In the genomic region with DNA sequence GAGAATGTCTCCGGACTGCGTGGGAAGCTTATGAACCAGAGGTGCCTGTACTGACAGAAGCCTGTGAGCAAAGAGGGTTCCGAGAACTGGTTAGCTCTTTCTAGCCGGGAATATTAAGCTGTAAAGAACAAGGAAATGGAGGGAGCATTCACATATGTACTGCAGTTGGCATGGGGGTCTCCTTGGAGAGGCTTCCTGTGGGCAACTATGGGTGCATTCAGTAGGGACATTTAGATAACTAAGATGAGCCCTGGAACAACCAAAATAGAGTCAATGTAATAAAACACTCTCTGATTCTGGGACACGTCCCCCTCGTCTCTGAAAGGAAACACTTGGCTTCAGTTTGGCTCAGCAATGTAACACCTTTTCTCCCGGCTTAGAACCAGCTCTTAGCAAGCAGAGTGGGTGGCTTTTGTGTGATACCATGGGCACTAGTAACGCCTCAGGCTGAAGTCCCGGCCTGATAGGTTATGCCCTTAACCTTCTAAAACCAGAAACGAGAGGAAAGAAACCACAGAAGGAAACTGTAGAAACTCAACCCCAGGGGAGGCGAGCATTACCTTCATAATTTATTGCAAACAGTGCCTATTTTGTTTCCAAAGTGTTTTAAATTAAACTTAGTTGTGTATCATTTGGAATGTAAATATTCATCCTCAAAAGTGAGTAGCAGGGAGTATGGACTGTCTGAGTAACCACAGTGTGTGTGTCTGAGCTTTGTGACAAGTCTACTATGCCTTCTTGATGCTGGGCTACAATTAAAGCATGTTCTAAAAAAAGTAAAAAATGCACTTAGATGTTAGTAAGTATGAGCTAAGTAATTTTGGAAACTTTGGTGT, we compare ENCODE assay signal across 9 cellular contexts. TPM values are rescaled to one million over a fixed set of nuclear protein-coding genes. Genes with fewer than 3 reads are reported as not detected.
DNase-seq lines count a peak whose midpoint lies in the region; ATAC-seq and TF ChIP-seq lines count a peak whose summit lies in the region.
"Had no signal": no experiment of that assay in that cellular context is flagged by ENCODE, and none has a peak within 500 bp of the region (broad histone marks: within the 10 kb centered on the region; RNA-seq: fewer than 3 reads in every experiment).

No MANE protein-coding gene starts in this region.

- no peak for TF ChIP-seq POLR2A in transverse colon (IDR thresholded peaks at IDR 0.05)

- H3K4me3 ChIP-seq in transverse colon: no peak overlapping the region

- in situ Hi-C loops in transverse colon (cut with MboI; ENCODE audit: low pct_ligation_motif_present in 1 of 4, low pct_unique_long_range_greater_than_20kb in 1 of 4, low sequenced_read_pairs in 3 of 4): loop anchor here in 2 of 4 donors (25.0 kb wide), 1 partner anchor 124 kb away; no protein-coding TSS in a partner anchor

- no peaks in the 10 kb centered on the region for H3K9me3 Mint-ChIP-seq in activated CD8-positive, alpha-beta memory T cell treated with anti-CD3 and anti-CD28 coated beads, Interleukin-2, amount 10 ng/mL, durations not matched to agents 7 days and 5 days (ENCODE audit: low read depth)
- no peaks in the 10 kb centered on the region for H3K9me3 Mint-ChIP-seq in memory B cell

- H3K36me3 ChIP-seq in transverse colon: no peaks in the 10 kb centered on the region

- H3K27me3 Mint-ChIP-seq in activated CD8-positive, alpha-beta memory T cell treated with anti-CD3 and anti-CD28 coated beads, Interleukin-2, amount 10 ng/mL, durations not matched to agents 7 days and 5 days: no peaks in the 10 kb centered on the region
- H3K27me3 Mint-ChIP-seq in memory B cell: peaks cover 3% of the 10 kb centered on the region

- peak overlapping the region; percentile 75 for H3K4me3 Mint-ChIP-seq in activated CD8-positive, alpha-beta memory T cell treated with anti-CD3 and anti-CD28 coated beads, Interleukin-2, amount 10 ng/mL, durations not matched to agents 7 days and 5 days
- no peak overlapping the region for H3K4me3 Mint-ChIP-seq in memory B cell

- peaks cover 0 to 25% (median 6%) of the 10 kb centered on the region in 4 donors for H3K4me1 ChIP-seq in transverse colon

- TF ChIP-seq EP300 in transverse colon (IDR thresholded peaks at IDR 0.05; ENCODE audit: low read depth): no peak

- H3K27ac ChIP-seq in transverse colon: peak overlapping the region; percentile 37 to 71 (median 58)

- DNase-seq in activated CD8-positive, alpha-beta memory T cell treated with anti-CD3 and anti-CD28 coated beads for 24 hours: peak; percentile 76
- DNase-seq in activated CD8-positive, alpha-beta memory T cell treated with anti-CD3 and anti-CD28 coated beads, Interleukin-2, amount 50 U/mL, for 4 hours: no peak
- DNase-seq in activated CD8-positive, alpha-beta memory T cell treated with anti-CD3 and anti-CD28 coated beads, Interleukin-2, amount 10 ng/mL, durations not matched to agents 7 days and 5 days: peak; percentile 83
- DNase-seq in memory B cell (ENCODE audit: low spot score in 2 of 2) (no peak), transverse colon (no peak), NCI-H1048 (lab: John Stamatoyannopoulos, UW) (no peak), AG08395 (ENCODE audit: low spot score) (no peak)
- DNase-seq in activated CD4-positive, CD25-positive, alpha-beta regulatory T cell (lab: John Stamatoyannopoulos, UW): no peak
- DNase-seq: kidney glomerular epithelial cell had no signal

- no peaks in the 10 kb centered on the region for H3K9me3 ChIP-seq in transverse colon

- CTCF ChIA-PET in activated CD8-positive, alpha-beta memory T cell treated with anti-CD3 and anti-CD28 coated beads, Interleukin-2, amount 10 ng/mL, durations not matched to agents 7 days and 5 days (lab: Charles Lee): interaction anchor here (0.7 to 8.9 kb wide), 41 partner anchors 9 to 185 kb away, joined by 3 to 258 read pairs (median 6); a partner anchor contains a TSS

- no peak for TF ChIP-seq CTCF in transverse colon (IDR thresholded peaks at IDR 0.05)

- peak overlapping the region; percentile 100 for H3K27ac Mint-ChIP-seq in activated CD8-positive, alpha-beta memory T cell treated with anti-CD3 and anti-CD28 coated beads, Interleukin-2, amount 10 ng/mL, durations not matched to agents 7 days and 5 days
- H3K27ac Mint-ChIP-seq in memory B cell: peak overlapping the region; percentile 86

- peaks cover 70% of the 10 kb centered on the region for H3K4me1 Mint-ChIP-seq in activated CD8-positive, alpha-beta memory T cell treated with anti-CD3 and anti-CD28 coated beads, Interleukin-2, amount 10 ng/mL, durations not matched to agents 7 days and 5 days
- H3K4me1 Mint-ChIP-seq in memory B cell: peaks cover 26% of the 10 kb centered on the region

- 69 to 77% methylated on average over 8 to 11 of the region's 11 CpGs for WGBS in transverse colon (ENCODE audit: low coverage in 1 of 2), 2 donors

- peaks cover 3% of the 10 kb centered on the region for H3K36me3 Mint-ChIP-seq in activated CD8-positive, alpha-beta memory T cell treated with anti-CD3 and anti-CD28 coated beads, Interleukin-2, amount 10 ng/mL, durations not matched to agents 7 days and 5 days
- H3K36me3 Mint-ChIP-seq in memory B cell: no peaks in the 10 kb centered on the region

- no peaks in the 10 kb centered on the region for H3K27me3 ChIP-seq in transverse colon

- ATAC-seq in activated CD8-positive, alpha-beta memory T cell treated with anti-CD3 and anti-CD28 coated beads, Interleukin-2, amount 10 ng/mL, durations not matched to agents 7 days and 5 days: peak; percentile 59
- ATAC-seq in memory B cell (ENCODE audit: low read depth): no peak

- intact Hi-C loops in transverse colon (cut with DNase I; ENCODE audit: low total_unique reads): loop anchor here (5.0 kb wide), 1 partner anchor 129 kb away; no protein-coding TSS in a partner anchor

RNA-seq across cellular contexts. Expression of a gene that starts 48.9 kb away (rescaled TPM):
- total RNA-seq in activated CD8-positive, alpha-beta memory T cell treated with anti-CD3 and anti-CD28 coated beads, Interleukin-2, amount 10 ng/mL, durations not matched to agents 7 days and 5 days: 10 to 100 TPM; 77.6 to 78.4 TPM
- 100 to 1,000 TPM in 1 of 4 donors, 10 to 100 TPM in 3; 11.1 to 151 (median 87.0) TPM for total RNA-seq in transverse colon

Comparison
In these comparisons a context has a peak if more than half of its experiments do, and no peak if none do; other contexts are left out.
1. DNase-seq: peak in activated CD8-positive, alpha-beta memory T cell treated with anti-CD3 and anti-CD28 coated beads for 24 hours (single experiment) and activated CD8-positive, alpha-beta memory T cell treated with anti-CD3 and anti-CD28 coated beads, Interleukin-2, amount 10 ng/mL, durations not matched to agents 7 days and 5 days (single experiment); none in activated CD8-positive, alpha-beta memory T cell treated with anti-CD3 and anti-CD28 coated beads, Interleukin-2, amount 50 U/mL, for 4 hours (single experiment), memory B cell (0 of 2), transverse colon (single experiment), NCI-H1048 (single experiment), AG08395 (single experiment) and activated CD4-positive, CD25-positive, alpha-beta regulatory T cell (0 of 4).